Comparison of ENCODE assay signal across 13 cellular contexts in genomic region chr10:35428521-35428920, GRCh38.
"Had no signal": no experiment of that assay in that cellular context is flagged by ENCODE, and none has a peak within 500 bp of the region (broad histone marks: within the 10 kb centered on the region; RNA-seq: fewer than 3 reads in every experiment).

No MANE protein-coding gene starts in this region.

- ATAC-seq: foreskin keratinocyte, psoas muscle, right lobe of liver had no signal

- H3K27ac ChIP-seq: foreskin keratinocyte, psoas muscle, right lobe of liver, SK-N-MC, spleen, uterus had no signal

- H3K27ac Mint-ChIP-seq: activated B cell treated with CpG ODN at 0.5 μM for 24 hours; activated CD4-positive, alpha-beta T cell treated with anti-CD3 and anti-CD28 coated beads, Interleukin-2, amount 10 ng/mL, durations not matched to agents 7 days and 5 days; activated T-helper 1 cell treated with anti-CD3 and anti-CD28 coated beads, Interleukin-12 subunit alpha, Interleukin-12 subunit beta, Interleukin-2, Interleukin-4 antibody, amounts not matched to agents 30 ng/mL and 10 ng/mL and 1 ng/mL, durations not matched to agents 14 hours and 24 hours and 36 hours had no signal

- H3K4me3 Mint-ChIP-seq: activated B cell treated with CpG ODN at 0.5 μM for 24 hours; activated CD4-positive, alpha-beta T cell treated with anti-CD3 and anti-CD28 coated beads, Interleukin-2, amount 10 ng/mL, durations not matched to agents 7 days and 5 days; activated T-helper 1 cell treated with anti-CD3 and anti-CD28 coated beads, Interleukin-12 subunit alpha, Interleukin-12 subunit beta, Interleukin-2, Interleukin-4 antibody, amounts not matched to agents 30 ng/mL and 10 ng/mL and 1 ng/mL, durations not matched to agents 14 hours and 24 hours and 36 hours had no signal

- H3K27me3 Mint-ChIP-seq: activated B cell treated with CpG ODN at 0.5 μM for 24 hours; activated CD4-positive, alpha-beta T cell treated with anti-CD3 and anti-CD28 coated beads, Interleukin-2, amount 10 ng/mL, durations not matched to agents 7 days and 5 days; naive B cell had no signal

- DNase-seq: activated B cell treated with CpG ODN at 0.5 μM for 24 hours; activated CD4-positive, alpha-beta T cell treated with anti-CD3 and anti-CD28 coated beads, Interleukin-2, amount 10 ng/mL, durations not matched to agents 7 days and 5 days; activated naive CD4-positive, alpha-beta T cell treated with Interleukin-2 at 50 U/mL for 16 hours; foreskin keratinocyte; naive B cell; psoas muscle; right lobe of liver; spleen; stimulated activated CD4-positive, alpha-beta T cell treated with anti-CD3 and anti-CD28 coated beads, Interleukin-1b, Interleukin-23, amount 100 ng/mL, for 48 hours; stimulated activated naive CD4-positive, alpha-beta T cell had no signal

- H3K36me3 Mint-ChIP-seq: naive B cell had no signal

- H3K9me3 Mint-ChIP-seq: activated B cell treated with CpG ODN at 0.5 μM for 24 hours; activated CD4-positive, alpha-beta T cell treated with anti-CD3 and anti-CD28 coated beads, Interleukin-2, amount 10 ng/mL, durations not matched to agents 7 days and 5 days; activated T-helper 1 cell treated with anti-CD3 and anti-CD28 coated beads, Interleukin-12 subunit alpha, Interleukin-12 subunit beta, Interleukin-2, Interleukin-4 antibody, amounts not matched to agents 30 ng/mL and 10 ng/mL and 1 ng/mL, durations not matched to agents 14 hours and 24 hours and 36 hours had no signal
